8 cellular contexts compared by ENCODE assay signal in the genomic region with DNA sequence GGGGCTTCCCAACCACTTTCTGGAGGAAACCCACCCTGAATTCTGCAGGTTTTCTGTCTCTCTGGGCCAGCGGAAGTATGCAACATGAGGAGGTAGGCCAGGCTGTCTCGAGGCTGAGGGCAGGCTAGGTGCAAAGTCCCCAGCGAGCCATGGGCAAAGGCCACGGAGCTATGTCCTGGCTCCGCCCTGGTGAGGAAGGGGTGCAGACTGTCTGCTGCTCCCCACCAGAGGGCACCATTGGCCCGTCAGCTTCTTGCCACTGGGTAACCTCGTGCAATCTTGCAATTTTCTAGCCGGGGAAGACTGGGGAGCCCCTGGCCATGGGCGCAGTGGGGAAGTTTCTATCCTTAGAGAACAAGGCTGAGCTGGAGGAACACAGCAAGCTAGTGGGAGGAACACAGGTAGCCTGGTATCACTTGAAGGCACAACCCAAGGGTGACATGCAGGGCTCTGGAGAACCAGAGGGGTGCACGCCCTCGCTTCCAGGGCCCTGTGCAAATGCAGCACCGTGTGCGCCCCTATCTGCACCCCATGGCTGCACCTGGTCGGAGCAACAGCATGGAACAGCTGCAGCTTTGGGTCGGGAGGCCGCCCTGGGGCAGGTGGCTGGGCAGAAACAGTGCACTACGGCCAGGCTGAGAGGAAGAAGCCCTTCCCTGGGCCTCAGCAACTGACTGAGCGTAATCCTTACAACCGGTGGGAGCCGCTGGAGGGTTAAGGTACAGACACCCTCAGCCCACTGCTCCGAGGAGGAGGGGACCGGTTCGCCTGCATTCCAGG. TPM values are rescaled to one million over a fixed set of nuclear protein-coding genes. Genes with fewer than 3 reads are reported as not detected.
DNase-seq lines count a peak whose midpoint lies in the region; ATAC-seq and TF ChIP-seq lines count a peak whose summit lies in the region.

No MANE protein-coding gene starts in this region.

- H3K4me2 ChIP-seq in fibroblast of lung (ENCODE audit: extremely low read depth, insufficient read depth, low read length): peak overlapping the region; percentile 65

- intact Hi-C loops in CD4-positive, alpha-beta memory T cell (cut with micrococcal nuclease): loop anchor here (1.0 to 2.0 kb wide), 3 partner anchors 28 to 63 kb away; partner anchors contain the start of genes PXN, RNU4-2 and RPLP0
- intact Hi-C loops in naive thymus-derived CD4-positive, alpha-beta T cell (cut with micrococcal nuclease): loop anchor here (1.0 to 2.0 kb wide), 4 partner anchors 24 to 63 kb away; partner anchors contain the start of genes PXN (in 2 of the 2), RNU4-2 (in 2 of the 2) and RPLP0 (in 1 of the 2)

- peak overlapping the region; percentile 43 for H3K27ac ChIP-seq in CD4-positive, alpha-beta memory T cell (ENCODE audit: low read depth, low read length)
- H3K27ac ChIP-seq in Peyer's patch (peak overlapping the region; percentile 50 to 86 (median 78)), fibroblast of lung (ENCODE audit: insufficient read depth, low read length) (peak overlapping the region; percentile 34)
- peak overlapping the region; percentile 61 for H3K27ac ChIP-seq in naive thymus-derived CD4-positive, alpha-beta T cell (ENCODE audit: low read depth, low read length)

- no peaks in the 10 kb centered on the region for H4K20me1 ChIP-seq in fibroblast of lung (ENCODE audit: control insufficient read depth, extremely low read depth, insufficient read depth, low read length)

- peak; percentile 86 to 99 (median 96) for TF ChIP-seq CTCF in Peyer's patch (IDR thresholded peaks at IDR 0.05)
- peak; percentile 88 to 97 for TF ChIP-seq CTCF in fibroblast of lung (conservative IDR thresholded peaks at IDR 0.05 in 1 of 2, IDR thresholded peaks at IDR 0.05 in 1 of 2; ENCODE audit: low read depth in 1 of 2, low read length in 2 of 2)

- H3K79me2 ChIP-seq in fibroblast of lung (ENCODE audit: control insufficient read depth, insufficient read depth, low read length): peaks cover 87% of the 10 kb centered on the region

- H3K27me3 ChIP-seq in CD4-positive, alpha-beta memory T cell (ENCODE audit: insufficient read depth, low read length): no peaks in the 10 kb centered on the region
- H3K27me3 ChIP-seq in Peyer's patch (no peaks in the 10 kb centered on the region), fibroblast of lung (ENCODE audit: control insufficient read depth, insufficient read depth, low read length) (no peaks in the 10 kb centered on the region)
- no peaks in the 10 kb centered on the region for H3K27me3 ChIP-seq in naive thymus-derived CD4-positive, alpha-beta T cell (ENCODE audit: control insufficient read depth in 2 of 2, insufficient read depth in 2 of 2, low read length in 2 of 2)

- POLR2A ChIA-PET in CD4-positive, alpha-beta memory T cell (lab: Charles Lee; ENCODE audit: partially characterized antibody): interaction anchor here (0.8 to 12.6 kb wide), 13 partner anchors 9 to 73 kb away, joined by 3 to 338 read pairs (median 11); partner anchors contain the start of genes PXN, RNU4-1, RNU4-2 and RPLP0
- POLR2A ChIA-PET in naive thymus-derived CD4-positive, alpha-beta T cell (lab: Charles Lee): interaction anchor here (0.8 to 9.6 kb wide), 12 partner anchors 8 to 62 kb away, joined by 3 to 215 read pairs (median 6); partner anchors contain the start of genes PXN, RNU4-1, RNU4-2 and RPLP0

- H3K4me1 ChIP-seq in CD4-positive, alpha-beta memory T cell (ENCODE audit: insufficient read depth, low read length): peaks cover 85% of the 10 kb centered on the region
- H3K4me1 ChIP-seq in Peyer's patch: peaks cover 20 to 96% (median 38%) of the 10 kb centered on the region in 4 donors
- peaks cover 53% of the 10 kb centered on the region for H3K4me1 ChIP-seq in fibroblast of lung (ENCODE audit: control insufficient read depth, extremely low read depth, insufficient read depth, low read length)
- H3K4me1 ChIP-seq in naive thymus-derived CD4-positive, alpha-beta T cell (ENCODE audit: control insufficient read depth in 2 of 2, insufficient read depth in 2 of 2, low read length in 2 of 2): peaks cover 57 to 72% of the 10 kb centered on the region in 2 donors

- H3K9ac ChIP-seq in fibroblast of lung (ENCODE audit: insufficient read depth, low read length): no peak overlapping the region

- H3K4me1 Mint-ChIP-seq in CD4-positive, alpha-beta memory T cell: peaks cover 59 to 86% (median 75%) of the 10 kb centered on the region in 4 donors
- peaks cover 58 to 89% (median 82%) of the 10 kb centered on the region in 7 donors for H3K4me1 Mint-ChIP-seq in naive thymus-derived CD4-positive, alpha-beta T cell
- peaks cover 48% of the 10 kb centered on the region for H3K4me1 Mint-ChIP-seq in stimulated activated memory B cell treated with anti-CD40 and anti-IgM and Interleukin-4, amounts not matched to agents 10 μg/mL and 1 μg/mL and 100 μg/mL, for 72 hours

- H3K4me3 Mint-ChIP-seq in CD4-positive, alpha-beta memory T cell: peak overlapping the region; percentile 65 to 84 (median 70)
- H3K4me3 Mint-ChIP-seq in naive thymus-derived CD4-positive, alpha-beta T cell: peak overlapping the region; percentile 72 to 89 (median 78)
- no peak overlapping the region for H3K4me3 Mint-ChIP-seq in stimulated activated memory B cell treated with anti-CD40 and anti-IgM and Interleukin-4, amounts not matched to agents 10 μg/mL and 1 μg/mL and 100 μg/mL, for 72 hours

- TF ChIP-seq POLR2A in Peyer's patch (IDR thresholded peaks at IDR 0.05): peak in 1 of 2 donors; percentile 35

- H3K27me3 Mint-ChIP-seq in CD4-positive, alpha-beta memory T cell: no peaks in the 10 kb centered on the region
- H3K27me3 Mint-ChIP-seq in naive thymus-derived CD4-positive, alpha-beta T cell: no peaks in the 10 kb centered on the region
- peaks cover 32% of the 10 kb centered on the region for H3K27me3 Mint-ChIP-seq in stimulated activated memory B cell treated with anti-CD40 and anti-IgM and Interleukin-4, amounts not matched to agents 10 μg/mL and 1 μg/mL and 100 μg/mL, for 72 hours

- peaks cover 0 to 27% of the 10 kb centered on the region in 2 donors for H3K36me3 Mint-ChIP-seq in CD4-positive, alpha-beta memory T cell
- peaks cover 0 to 3% (median 0%) of the 10 kb centered on the region in 5 donors for H3K36me3 Mint-ChIP-seq in naive thymus-derived CD4-positive, alpha-beta T cell
- no peaks in the 10 kb centered on the region for H3K36me3 Mint-ChIP-seq in stimulated activated memory B cell treated with anti-CD40 and anti-IgM and Interleukin-4, amounts not matched to agents 10 μg/mL and 1 μg/mL and 100 μg/mL, for 72 hours

- peaks cover 0 to 2% (median 0%) of the 10 kb centered on the region in 8 donors for H3K9me3 Mint-ChIP-seq in CD4-positive, alpha-beta memory T cell
- no peaks in the 10 kb centered on the region for H3K9me3 Mint-ChIP-seq in naive thymus-derived CD4-positive, alpha-beta T cell
- no peaks in the 10 kb centered on the region for H3K9me3 Mint-ChIP-seq in stimulated activated memory B cell treated with anti-CD40 and anti-IgM and Interleukin-4, amounts not matched to agents 10 μg/mL and 1 μg/mL and 100 μg/mL, for 72 hours

- peak overlapping the region in 1 of 2 donors; percentile 3 for H3K4me3 ChIP-seq in CD4-positive, alpha-beta memory T cell (ENCODE audit: low read length in 2 of 2)
- H3K4me3 ChIP-seq in Peyer's patch: peak overlapping the region in 3 of 4 donors; percentile 18 to 31 (median 18)
- H3K4me3 ChIP-seq in fibroblast of lung (replicated peaks in 1 of 4; ENCODE audit: control extremely low read depth in 1 of 4, insufficient read depth in 1 of 4, low read depth in 3 of 4, low read length in 4 of 4): no peak overlapping the region
- H3K4me3 ChIP-seq in naive thymus-derived CD4-positive, alpha-beta T cell (ENCODE audit: low read length): peak overlapping the region; percentile 21

- H2AFZ ChIP-seq in fibroblast of lung (ENCODE audit: low read length): no peak overlapping the region

- peak; percentile 84 to 87 (median 86) for DNase-seq in CD4-positive, alpha-beta memory T cell
- DNase-seq in LHCN-M2 (ENCODE audit: low read depth) (peak; percentile 78), Peyer's patch (peak; percentile 77 to 97 (median 95)), fibroblast of lung (ENCODE audit: low read depth in 2 of 2) (peak; percentile 70 to 82)
- peak; percentile 76 to 78 for DNase-seq in activated T-helper 1 cell treated with anti-CD3 and anti-CD28 coated beads, Interleukin-2, amount 50 U/mL, for 16 hours (ENCODE audit: low read depth in 1 of 2, low spot score in 1 of 2)
- peak; percentile 77 to 90 (median 86) for DNase-seq in naive thymus-derived CD4-positive, alpha-beta T cell

- no peaks in the 10 kb centered on the region for H3K9me3 ChIP-seq in CD4-positive, alpha-beta memory T cell (ENCODE audit: control insufficient read depth in 1 of 2, low read length in 2 of 2)
- H3K9me3 ChIP-seq in Peyer's patch: no peaks in the 10 kb centered on the region
- no peaks in the 10 kb centered on the region for H3K9me3 ChIP-seq in fibroblast of lung (ENCODE audit: control insufficient read depth, insufficient read depth, low read depth, low read length)
- H3K9me3 ChIP-seq in naive thymus-derived CD4-positive, alpha-beta T cell (ENCODE audit: control insufficient read depth in 2 of 3, low read length in 3 of 3): no peaks in the 10 kb centered on the region

- peaks cover 14% of the 10 kb centered on the region for H3K36me3 ChIP-seq in CD4-positive, alpha-beta memory T cell (ENCODE audit: insufficient read depth, low read length)
- peaks cover 0 to 7% (median 0%) of the 10 kb centered on the region in 3 donors for H3K36me3 ChIP-seq in Peyer's patch
- peaks cover 12% of the 10 kb centered on the region for H3K36me3 ChIP-seq in fibroblast of lung (ENCODE audit: control insufficient read depth, insufficient read depth, low read length)
- H3K36me3 ChIP-seq in naive thymus-derived CD4-positive, alpha-beta T cell (ENCODE audit: control insufficient read depth in 2 of 3, insufficient read depth in 3 of 3, low read length in 3 of 3): peaks cover 0 to 27% (median 10%) of the 10 kb centered on the region in 3 experiments

- CTCF ChIA-PET in CD4-positive, alpha-beta memory T cell (lab: Charles Lee; ENCODE audit: partially characterized antibody): interaction anchor here (0.6 to 17.5 kb wide), 31 partner anchors 8 to 203 kb away, joined by 3 to 1075 read pairs (median 4); partner anchors contain the start of genes PLA2G1B, PXN, RNU4-1 and RNU4-2
- CTCF ChIA-PET in naive thymus-derived CD4-positive, alpha-beta T cell (lab: Charles Lee): interaction anchor here (0.6 to 8.9 kb wide), 30 partner anchors 9 to 279 kb away, joined by 3 to 286 read pairs (median 4); partner anchors contain the start of genes PXN, RNU4-1, RNU4-2 and RPLP0

- ATAC-seq in GM21447 (IDR thresholded peaks at IDR 0.05; ENCODE audit: unreplicated experiment): peak; percentile 47
- peak; percentile 86 for ATAC-seq in naive thymus-derived CD4-positive, alpha-beta T cell
- ATAC-seq in stimulated activated memory B cell treated with anti-CD40 and anti-IgM and Interleukin-4, amounts not matched to agents 10 μg/mL and 1 μg/mL and 100 μg/mL, for 72 hours: peak; percentile 94

- peak overlapping the region; percentile 29 to 94 (median 86) for H3K27ac Mint-ChIP-seq in CD4-positive, alpha-beta memory T cell
- peak overlapping the region in 8 of 9 donors; percentile 74 to 94 (median 87) for H3K27ac Mint-ChIP-seq in naive thymus-derived CD4-positive, alpha-beta T cell
- no peak overlapping the region for H3K27ac Mint-ChIP-seq in stimulated activated memory B cell treated with anti-CD40 and anti-IgM and Interleukin-4, amounts not matched to agents 10 μg/mL and 1 μg/mL and 100 μg/mL, for 72 hours

RNA-seq across cellular contexts. Expression of gene RPLP0, which starts 27.6 kb away (rescaled TPM):
- total RNA-seq in CD4-positive, alpha-beta memory T cell: 1,000 to 10,000 TPM; 1,817 to 1,965 TPM
- 1,000 to 10,000 TPM; 1,342 to 2,125 TPM for polyA plus RNA-seq in CD4-positive, alpha-beta memory T cell
- total RNA-seq in LHCN-M2 (2014; rRNA removed) (3,359 and 3,689 TPM in 2 replicates), Peyer's patch (1,000 to 10,000 TPM; 1,101 to 2,555 (median 1,343) TPM), fibroblast of lung (3,063 and 3,837 TPM in 2 replicates)
- polyA plus RNA-seq in LHCN-M2 (2012): 2,988 TPM
- 5,137 and 6,435 TPM in 2 replicates for polyA plus RNA-seq in fibroblast of lung
- 2,788 and 3,168 TPM in 2 replicates for polyA plus RNA-seq in fibroblast of lung (2012)
- 5,479 and 5,944 TPM in 2 replicates for polyA minus RNA-seq in fibroblast of lung (ENCODE audit: low replicate concordance)
- 1,000 to 10,000 TPM; 1,375 to 2,107 (median 1,573) TPM for total RNA-seq in naive thymus-derived CD4-positive, alpha-beta T cell
- polyA plus RNA-seq in naive thymus-derived CD4-positive, alpha-beta T cell: 1,000 to 10,000 TPM; 1,871 to 2,384 TPM

RNA-seq across cellular contexts. Expression of gene GCN1, which starts 34.0 kb away (rescaled TPM):
- total RNA-seq in CD4-positive, alpha-beta memory T cell: 100 to 1,000 TPM; 127 to 132 TPM
- 10 to 100 TPM; 13.9 to 29.6 TPM for polyA plus RNA-seq in CD4-positive, alpha-beta memory T cell
- total RNA-seq in LHCN-M2 (2014; rRNA removed) (66.6 and 71.0 TPM in 2 replicates), Peyer's patch (100 to 1,000 TPM in 3 of 4 donors, 10 to 100 TPM in 1; 64.1 to 171 (median 126) TPM), fibroblast of lung (86.8 and 93.1 TPM in 2 replicates)
- 36.0 TPM for polyA plus RNA-seq in LHCN-M2 (2012)
- polyA plus RNA-seq in fibroblast of lung: 30.8 and 45.8 TPM in 2 replicates
- polyA plus RNA-seq in fibroblast of lung (2012): 35.6 and 52.5 TPM in 2 replicates
- polyA minus RNA-seq in fibroblast of lung (ENCODE audit: low replicate concordance): 310 and 482 TPM in 2 replicates
- total RNA-seq in naive thymus-derived CD4-positive, alpha-beta T cell: 100 to 1,000 TPM in 4 of 5 experiments, 10 to 100 TPM in 1; 90.6 to 142 (median 132) TPM
- 10 to 100 TPM; 20.3 to 36.4 TPM for polyA plus RNA-seq in naive thymus-derived CD4-positive, alpha-beta T cell

RNA-seq across cellular contexts. Expression of gene PXN, which starts 37.0 kb away (rescaled TPM):
- 100 to 1,000 TPM; 108 to 126 TPM for total RNA-seq in CD4-positive, alpha-beta memory T cell
- polyA plus RNA-seq in CD4-positive, alpha-beta memory T cell: 100 to 1,000 TPM in 1 of 2 donors, 10 to 100 TPM in 1; 81.7 to 115 TPM
- total RNA-seq in LHCN-M2 (2014; rRNA removed): 152 and 159 TPM in 2 replicates
- 215 TPM for polyA plus RNA-seq in LHCN-M2 (2012)
- 100 to 1,000 TPM; 138 to 204 (median 177) TPM for total RNA-seq in Peyer's patch
- 9.2 and 21.5 TPM in 2 replicates for total RNA-seq in fibroblast of lung
- 31.4 and 59.3 TPM in 2 replicates for polyA plus RNA-seq in fibroblast of lung
- 84.4 and 134 TPM in 2 replicates for polyA plus RNA-seq in fibroblast of lung (2012)
- polyA minus RNA-seq in fibroblast of lung (ENCODE audit: low replicate concordance): 413 and 630 TPM in 2 replicates
- total RNA-seq in naive thymus-derived CD4-positive, alpha-beta T cell: 100 to 1,000 TPM; 103 to 202 (median 158) TPM
- 100 to 1,000 TPM in 1 of 2 donors, 10 to 100 TPM in 1; 84.3 to 114 TPM for polyA plus RNA-seq in naive thymus-derived CD4-positive, alpha-beta T cell

Comparison
In these comparisons a context has a peak if more than half of its experiments do, and no peak if none do; other contexts are left out.
1. H3K4me3 ChIP-seq: peak in Peyer's patch (3 of 4) and naive thymus-derived CD4-positive, alpha-beta T cell (single experiment); none in fibroblast of lung (0 of 4).
2. Peak in every context shown above with its lines, with median percentiles within 50 percentile points of each other: DNase-seq, H3K27ac ChIP-seq and ATAC-seq.